ENCODE assay signal across 28 cellular contexts in genomic region chr5:106649031-106649430, GRCh38.
"Had no signal": no experiment of that assay in that cellular context is flagged by ENCODE, and none has a peak within 500 bp of the region (broad histone marks: within the 10 kb centered on the region; RNA-seq: fewer than 3 reads in every experiment).

No MANE protein-coding gene starts in this region.

- DNase-seq: activated CD4-positive, alpha-beta memory T cell treated with anti-CD3 and anti-CD28 coated beads, Interleukin-2, amount 10 ng/mL, durations not matched to agents 7 days and 5 days; activated CD4-positive, alpha-beta T cell treated with anti-CD3 and anti-CD28 coated beads for 36 hours; activated CD4-positive, alpha-beta T cell treated with anti-CD3 and anti-CD28 coated beads, Interleukin-2, amount 50 U/mL, for 1 hour; activated gamma-delta T cell; activated naive CD4-positive, alpha-beta T cell treated with anti-CD3 and anti-CD28 coated beads for 36 hours; activated T-cell treated with anti-CD3 and anti-CD28 coated beads for 4 hours; activated T-cell treated with anti-CD3 and anti-CD28 coated beads, Interleukin-2, amount 50 U/mL, for 48 hours; amygdala; KG1; NCI-H1092; NCI-H1417; NCI-H1930; NCI-H345; NCI-H510A; NCI-H526 treated with DMSO at 0.1 percent for 48 hours; NCI-H82; NK-92 treated with Interleukin-12 subunit alpha and Interleukin-12 subunit beta, amount 100 ng/mL, for 24 hours; OCI-M1; SHP77; T-cell; T-helper 2 cell; T1000 had no signal

- FAIRE-seq: astrocyte, RCC 7860, TTC549 had no signal

- H3K4me3 ChIP-seq: SJSA1 had no signal

- H3K36me3 ChIP-seq: SJSA1 had no signal

- H3K4me1 ChIP-seq: SJSA1 had no signal

- ATAC-seq: activated CD4-positive, alpha-beta T cell treated with anti-CD3 and anti-CD28 coated beads for 36 hours; activated T-helper 17 cell treated with anti-CD3 and anti-CD28 coated beads, Interleukin-2, amount 50 U/mL, for 72 hours; T-cell had no signal

- H3K27ac ChIP-seq: SJSA1, VCaP had no signal

- H3K27me3 ChIP-seq: SJSA1 had no signal
